8 cellular contexts compared by ENCODE assay signal in the genomic region with DNA sequence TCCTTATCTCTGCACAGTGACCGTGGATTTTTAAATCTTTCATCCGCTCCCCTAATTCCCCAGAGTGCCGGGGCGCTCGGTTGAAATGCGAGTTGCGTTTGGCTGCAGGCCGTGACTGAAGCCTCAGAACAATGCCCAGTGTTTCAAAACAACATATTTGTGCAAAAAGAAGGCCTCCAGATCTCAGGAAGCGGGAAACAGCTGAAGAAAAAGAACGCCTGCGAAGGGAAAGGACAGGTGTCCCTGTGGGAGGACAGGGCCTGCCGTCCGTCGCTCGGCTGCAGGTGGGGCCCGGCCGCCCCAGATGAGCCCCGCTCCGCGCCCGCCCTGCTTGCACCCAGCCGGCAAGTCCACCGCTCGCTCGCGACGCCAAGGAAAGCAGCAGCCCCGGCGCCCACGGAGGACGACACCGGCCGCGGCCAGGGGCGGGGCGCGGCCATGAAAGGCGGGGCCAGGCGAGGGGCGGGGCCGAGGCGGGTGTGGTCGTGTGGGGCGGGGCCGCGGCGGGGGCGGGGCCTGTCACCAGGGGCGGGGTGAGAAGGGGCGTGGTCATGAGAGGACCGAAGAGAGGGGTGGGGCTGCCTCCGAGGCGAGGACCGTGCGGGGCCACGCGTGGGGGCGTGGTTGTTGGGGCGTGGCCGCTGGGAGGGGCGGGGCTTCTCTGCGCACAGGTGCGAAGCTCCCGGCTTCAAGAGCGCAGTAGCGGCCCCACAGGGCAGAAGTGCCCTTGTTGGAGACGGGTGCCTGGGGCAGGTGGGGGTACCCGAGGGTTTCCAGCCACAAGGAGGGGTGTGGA. TPM values are rescaled to one million over a fixed set of nuclear protein-coding genes. Genes with fewer than 3 reads are reported as not detected.
DNase-seq lines count a peak whose midpoint lies in the region; ATAC-seq and TF ChIP-seq lines count a peak whose summit lies in the region.

No MANE protein-coding gene starts in this region.

- CTCF ChIA-PET in BJ (lab: Yijun Ruan, JAX): no interaction called here

- H3K27ac ChIP-seq in HUES64 (ENCODE audit: low read depth, low read length) (no peak overlapping the region), coronary artery (peak overlapping the region in 1 of 2 donors; percentile 70), right lobe of liver (no peak overlapping the region)

- 15% methylated on average over 68 of the region's 68 CpGs for WGBS in HUES64
- WGBS in right lobe of liver (ENCODE audit: insufficient coverage, low coverage, low lambda C conversion rate, missing lambda C conversion rate): 30% methylated on average over 18 of the region's 68 CpGs

- TF ChIP-seq POLR2A in right lobe of liver (IDR thresholded peaks at IDR 0.05): no peak

- H3K9me3 ChIP-seq in HUES64 (ENCODE audit: insufficient read depth, low read depth, low read length) (no peaks in the 10 kb centered on the region), right lobe of liver (no peaks in the 10 kb centered on the region)

- peak overlapping the region; percentile 50 for H3K4me3 ChIP-seq in BJ (ENCODE audit: low read depth, low read length)
- H3K4me3 ChIP-seq in HUES64 (ENCODE audit: low read length): peak overlapping the region; percentile 66
- peak overlapping the region; percentile 63 for H3K4me3 ChIP-seq in coronary artery
- H3K4me3 ChIP-seq in right lobe of liver: no peak overlapping the region

- H3K36me3 ChIP-seq in BJ (ENCODE audit: control insufficient read depth, insufficient read depth, low read length) (no peaks in the 10 kb centered on the region; the same call in 1 of the 2 replicates), HUES64 (ENCODE audit: insufficient read depth, low read length) (no peaks in the 10 kb centered on the region), right lobe of liver (no peaks in the 10 kb centered on the region)

- TF ChIP-seq CTCF in BJ (IDR thresholded peaks at IDR 0.05; ENCODE audit: insufficient read depth, low read depth, low read length): no peak
- no peak for TF ChIP-seq CTCF in coronary artery (IDR thresholded peaks at IDR 0.05)
- TF ChIP-seq CTCF in right lobe of liver (IDR thresholded peaks at IDR 0.05): no peak

- intact Hi-C loops in right lobe of liver (cut with DNase I): no loop called here

- POLR2A ChIA-PET in BJ (lab: Charles Lee): no interaction called here

- H3K4me1 ChIP-seq in HUES64 (ENCODE audit: insufficient read depth, low read length) (no peaks in the 10 kb centered on the region), right lobe of liver (peaks cover 0 to 7% (median 0%) of the 10 kb centered on the region in 4 donors)

- H3K9ac ChIP-seq in HUES64 (ENCODE audit: low read depth, low read length): peak overlapping the region; percentile 57; the same call in 1 of the 2 replicates

- DNase-seq in BJ (ENCODE audit: low read depth): no peak
- peak; percentile 27 to 43 for DNase-seq in activated CD4-positive, alpha-beta T cell treated with anti-CD3 and anti-CD28 coated beads, Interleukin-2, amount 50 U/mL, for 24 hours (ENCODE audit: low read depth in 1 of 2, low spot score in 1 of 2)
- no peak for DNase-seq in coronary artery (ENCODE audit: low spot score)
- DNase-seq in right lobe of liver: peak in 2 of 3 donors; percentile 34 to 58
- DNase-seq in stimulated activated CD4-positive, alpha-beta T cell treated with anti-CD3 and anti-CD28 coated beads, TNF-alpha, amount 100 ng/mL, for 4 hours (ENCODE audit: low read depth in 3 of 3): peak; percentile 13 to 38 (median 14)
- DNase-seq in NCI-H1105 treated with DMSO at 0.1 percent for 48 hours (lab: John Stamatoyannopoulos, UW): no peak
- DNase-seq in NCI-H510A (lab: John Stamatoyannopoulos, UW): no peak

- peak; percentile 67 to 75 (median 70) for ATAC-seq in right lobe of liver

- H3K27me3 ChIP-seq in BJ (ENCODE audit: control insufficient read depth, insufficient read depth, low read length) (no peaks in the 10 kb centered on the region), HUES64 (ENCODE audit: insufficient read depth, low read length) (peaks cover 37% of the 10 kb centered on the region), right lobe of liver (no peaks in the 10 kb centered on the region)

RNA-seq across cellular contexts. Expression of gene BOK, which starts 17.6 kb away (rescaled TPM):
- 29.4 and 42.9 TPM in 2 replicates for polyA plus RNA-seq in BJ (2011; rRNA removed)
- 19.3 and 22.8 TPM in 2 replicates for polyA minus RNA-seq in BJ (2011; rRNA and poly(A)+ RNA removed)
- 25.6 TPM for polyA plus RNA-seq in HUES64 (2013, experiment 1 of 2)
- 24.5 TPM for polyA plus RNA-seq in HUES64 (2013, experiment 2 of 2)
- total RNA-seq in right lobe of liver: 100 to 1,000 TPM in 3 of 6 experiments, 10 to 100 TPM in 3; 50.1 to 119 (median 90.5) TPM

RNA-seq across cellular contexts. Expression of gene STK25, which starts 32.6 kb away (rescaled TPM):
- polyA plus RNA-seq in BJ (2011; rRNA removed): 232 and 386 TPM in 2 replicates
- polyA minus RNA-seq in BJ (2011; rRNA and poly(A)+ RNA removed): 160 and 245 TPM in 2 replicates
- 134 TPM for polyA plus RNA-seq in HUES64 (2013, experiment 1 of 2)
- polyA plus RNA-seq in HUES64 (2013, experiment 2 of 2): 157 TPM
- total RNA-seq in right lobe of liver: 10 to 100 TPM; 51.0 to 99.1 (median 63.5) TPM

Comparison
In these comparisons a context has a peak if more than half of its experiments do, and no peak if none do; other contexts are left out.
1. DNase-seq: peak in activated CD4-positive, alpha-beta T cell treated with anti-CD3 and anti-CD28 coated beads, Interleukin-2, amount 50 U/mL, for 24 hours (2 of 2), right lobe of liver (2 of 3) and stimulated activated CD4-positive, alpha-beta T cell treated with anti-CD3 and anti-CD28 coated beads, TNF-alpha, amount 100 ng/mL, for 4 hours (3 of 3); none in BJ (single experiment), coronary artery (single experiment), NCI-H1105 treated with DMSO at 0.1 percent for 48 hours (single experiment) and NCI-H510A (single experiment).
2. H3K4me3 ChIP-seq: peak in BJ (single experiment), HUES64 (single experiment) and coronary artery (single experiment); none in right lobe of liver (0 of 3).